ENCODE assay signal across 8 cellular contexts in the genomic region with DNA sequence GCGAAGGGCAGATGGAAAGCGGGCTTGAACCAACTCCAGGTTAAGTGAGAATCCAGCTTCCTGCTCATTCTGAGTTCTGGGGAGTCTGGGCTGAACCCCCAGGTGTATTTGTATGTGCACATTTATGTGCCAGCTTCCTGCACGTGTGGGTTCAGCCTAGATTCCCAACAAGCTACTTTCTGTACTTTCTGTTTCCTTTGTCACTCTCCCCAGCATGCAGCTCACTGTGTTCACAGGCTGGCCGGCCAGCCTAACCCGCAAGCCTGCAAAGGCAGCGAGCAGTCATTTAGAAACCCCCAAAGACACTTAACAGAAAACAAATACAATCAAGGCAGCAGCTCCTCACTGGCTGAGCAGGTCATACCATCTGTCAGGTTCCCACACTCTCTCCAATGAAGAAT. TPM values are rescaled to one million over a fixed set of nuclear protein-coding genes. Genes with fewer than 3 reads are reported as not detected.
A peak's percentile ranks its signal among the peaks of the same experiment; 100 is the strongest.
DNase-seq lines count a peak whose midpoint lies in the region; ATAC-seq and TF ChIP-seq lines count a peak whose summit lies in the region.

No MANE protein-coding gene starts in this region.

- no peaks in the 10 kb centered on the region for H3K27me3 Mint-ChIP-seq in CD4-positive, alpha-beta T cell
- peaks cover 34% of the 10 kb centered on the region for H3K27me3 Mint-ChIP-seq in activated naive CD8-positive, alpha-beta T cell treated with anti-CD3 and anti-CD28 coated beads, Interleukin-2, amount 10 ng/mL, durations not matched to agents 7 days and 5 days
- peaks cover 2% of the 10 kb centered on the region for H3K27me3 Mint-ChIP-seq in glutamatergic neuron (ENCODE audit: unreplicated experiment)

- no peaks in the 10 kb centered on the region for H3K36me3 Mint-ChIP-seq in CD4-positive, alpha-beta T cell (ENCODE audit: low read depth)
- no peaks in the 10 kb centered on the region for H3K36me3 Mint-ChIP-seq in activated naive CD8-positive, alpha-beta T cell treated with anti-CD3 and anti-CD28 coated beads, Interleukin-2, amount 10 ng/mL, durations not matched to agents 7 days and 5 days
- H3K36me3 Mint-ChIP-seq in glutamatergic neuron (ENCODE audit: unreplicated experiment), result no peaks in the 10 kb centered on the region

- no peak for TF ChIP-seq CTCF in CD4-positive, alpha-beta T cell (IDR thresholded peaks at IDR 0.05)
- no peak for TF ChIP-seq CTCF in glutamatergic neuron (IDR thresholded peaks at IDR 0.05; ENCODE audit: partially characterized antibody, unreplicated experiment)

- H3K4me1 Mint-ChIP-seq in CD4-positive, alpha-beta T cell (ENCODE audit: low read depth), result peaks cover 80% of the 10 kb centered on the region
- H3K4me1 Mint-ChIP-seq in activated naive CD8-positive, alpha-beta T cell treated with anti-CD3 and anti-CD28 coated beads, Interleukin-2, amount 10 ng/mL, durations not matched to agents 7 days and 5 days, result peaks cover 71% of the 10 kb centered on the region
- peaks cover 6% of the 10 kb centered on the region for H3K4me1 Mint-ChIP-seq in glutamatergic neuron (ENCODE audit: low read depth, unreplicated experiment)

- CTCF ChIA-PET in CD4-positive, alpha-beta T cell (lab: Charles Lee), result interaction anchor here (0.5 to 7.9 kb wide), 6 partner anchors 7 to 48 kb away, joined by 4 to 57 read pairs (median 5); no protein-coding TSS in a partner anchor

- H3K9me3 ChIP-seq in CD4-positive, alpha-beta T cell (ENCODE audit: control insufficient read depth, low read length), result no peaks in the 10 kb centered on the region

- intact Hi-C loops in CD4-positive, alpha-beta T cell (cut with DNase I, micrococcal nuclease), result loop anchor here in 1 of 2 experiments (2.0 kb wide), 1 partner anchor 21 kb away; no protein-coding TSS in a partner anchor

- peak in 2 of 10 experiments; percentile 37 to 38 for DNase-seq in CD4-positive, alpha-beta T cell
- peak; percentile 69 for DNase-seq in activated naive CD8-positive, alpha-beta T cell treated with anti-CD3 and anti-CD28 coated beads, Interleukin-2, amount 10 ng/mL, durations not matched to agents 7 days and 5 days
- DNase-seq in AG08395 (ENCODE audit: low spot score), result no peak
- no peak for DNase-seq in DMS 273 treated with DMSO at 0.1 percent for 48 hours (lab: John Stamatoyannopoulos, UW)
- DNase-seq in RKO (ENCODE audit: low spot score), result no peak
- no peak for DNase-seq in glutamatergic neuron

- H3K27ac ChIP-seq in CD4-positive, alpha-beta T cell (ENCODE audit: low read depth, low read length), result no peak overlapping the region

- POLR2A ChIA-PET in CD4-positive, alpha-beta T cell (lab: Charles Lee), result interaction anchor here (0.7 to 5.3 kb wide), 10 partner anchors 11 to 153 kb away, joined by 3 to 53 read pairs (median 8); partner anchors contain the start of gene FCMR
- POLR2A ChIA-PET in activated naive CD8-positive, alpha-beta T cell treated with anti-CD3 and anti-CD28 coated beads, Interleukin-2, amount 10 ng/mL, durations not matched to agents 7 days and 5 days (lab: Charles Lee), result interaction anchor here (0.5 to 3.7 kb wide), 11 partner anchors 11 to 211 kb away, joined by 3 to 16 read pairs (median 4); no protein-coding TSS in a partner anchor

- H3K27me3 ChIP-seq in CD4-positive, alpha-beta T cell (ENCODE audit: control insufficient read depth, insufficient read depth, low read length), result no peaks in the 10 kb centered on the region

- no peaks in the 10 kb centered on the region for H3K9me3 Mint-ChIP-seq in CD4-positive, alpha-beta T cell
- H3K9me3 Mint-ChIP-seq in activated naive CD8-positive, alpha-beta T cell treated with anti-CD3 and anti-CD28 coated beads, Interleukin-2, amount 10 ng/mL, durations not matched to agents 7 days and 5 days, result no peaks in the 10 kb centered on the region
- H3K9me3 Mint-ChIP-seq in glutamatergic neuron (ENCODE audit: unreplicated experiment), result no peaks in the 10 kb centered on the region

- H3K4me3 Mint-ChIP-seq in CD4-positive, alpha-beta T cell, result peak overlapping the region; percentile 65
- peak overlapping the region; percentile 41 for H3K4me3 Mint-ChIP-seq in activated naive CD8-positive, alpha-beta T cell treated with anti-CD3 and anti-CD28 coated beads, Interleukin-2, amount 10 ng/mL, durations not matched to agents 7 days and 5 days
- H3K4me3 Mint-ChIP-seq in glutamatergic neuron (ENCODE audit: unreplicated experiment), result no peak overlapping the region

- ATAC-seq in CD4-positive, alpha-beta T cell (ENCODE audit: poor library complexity), result peak; percentile 48
- ATAC-seq in GM19438 (IDR thresholded peaks at IDR 0.05; ENCODE audit: low read depth, unreplicated experiment) (peak; percentile 57), HG03432 (IDR thresholded peaks at IDR 0.05; ENCODE audit: unreplicated experiment) (peak; percentile 68)
- peak; percentile 86 for ATAC-seq in activated naive CD8-positive, alpha-beta T cell treated with anti-CD3 and anti-CD28 coated beads, Interleukin-2, amount 10 ng/mL, durations not matched to agents 7 days and 5 days (ENCODE audit: low read depth)

- H3K27ac Mint-ChIP-seq in CD4-positive, alpha-beta T cell, result peak overlapping the region; percentile 31
- peak overlapping the region; percentile 59 for H3K27ac Mint-ChIP-seq in activated naive CD8-positive, alpha-beta T cell treated with anti-CD3 and anti-CD28 coated beads, Interleukin-2, amount 10 ng/mL, durations not matched to agents 7 days and 5 days
- H3K27ac Mint-ChIP-seq in glutamatergic neuron (ENCODE audit: unreplicated experiment), result no peak overlapping the region

RNA-seq across cellular contexts. Expression of gene IL19, which starts 1.2 kb away (rescaled TPM):
- total RNA-seq in CD4-positive, alpha-beta T cell, result not detected
- total RNA-seq in activated naive CD8-positive, alpha-beta T cell treated with anti-CD3 and anti-CD28 coated beads, Interleukin-2, amount 10 ng/mL, durations not matched to agents 7 days and 5 days, result not detected
- not detected for total RNA-seq in glutamatergic neuron (ENCODE audit: unreplicated experiment)

RNA-seq across cellular contexts. Expression of gene IL10, which starts 3.0 kb away (rescaled TPM):
- under 1 TPM; 0.27 to 0.87 TPM for total RNA-seq in CD4-positive, alpha-beta T cell
- total RNA-seq in activated naive CD8-positive, alpha-beta T cell treated with anti-CD3 and anti-CD28 coated beads, Interleukin-2, amount 10 ng/mL, durations not matched to agents 7 days and 5 days, result under 1 TPM in 1 of 2 experiments, not detected in 1; 0.17 TPM
- total RNA-seq in glutamatergic neuron (ENCODE audit: unreplicated experiment), result not detected
